ENCODE assay signal across 10 cellular contexts in genomic region chr2:133591164-133591563, GRCh38. TPM values are rescaled to one million over a fixed set of nuclear protein-coding genes. Genes with fewer than 3 reads are reported as not detected.
DNase-seq lines count a peak whose midpoint lies in the region; ATAC-seq, FAIRE-seq and TF ChIP-seq lines count a peak whose summit lies in the region.
"Had no signal": no experiment of that assay in that cellular context is flagged by ENCODE, and none has a peak within 500 bp of the region (broad histone marks: within the 10 kb centered on the region; RNA-seq: fewer than 3 reads in every experiment).

No MANE protein-coding gene starts in this region.

- H3K27ac ChIP-seq in angular gyrus (ENCODE audit: low read depth, low read length): peak overlapping the region; percentile 6
- no peak overlapping the region for H3K27ac ChIP-seq in keratinocyte (ENCODE audit: control insufficient read depth, insufficient read depth, low read length)
- H3K27ac ChIP-seq in thoracic aorta: no peak overlapping the region
- H3K27ac ChIP-seq in MM.1S (ENCODE audit: low read length): no peak overlapping the region
- H3K27ac ChIP-seq: adrenal gland, WERI-Rb-1 had no signal

- H3K9me1 ChIP-seq in keratinocyte (ENCODE audit: control insufficient read depth, extremely low read depth, insufficient read depth, low read length): no peaks in the 10 kb centered on the region

- no peaks in the 10 kb centered on the region for H3K27me3 ChIP-seq in keratinocyte (ENCODE audit: control insufficient read depth, extremely low read depth, insufficient read depth, low read length)
- H3K27me3 ChIP-seq in thoracic aorta (replicated peaks; ENCODE audit: insufficient read depth): no peaks in the 10 kb centered on the region
- H3K27me3 ChIP-seq in MM.1S (replicated peaks; ENCODE audit: insufficient read depth, low read length): no peaks in the 10 kb centered on the region
- H3K27me3 ChIP-seq: adrenal gland had no signal

- H2AFZ ChIP-seq in keratinocyte (ENCODE audit: control insufficient read depth, low read length): no peak overlapping the region
- H2AFZ ChIP-seq in MM.1S (ENCODE audit: low read length): no peak overlapping the region

- H3K9me3 Mint-ChIP-seq in activated naive CD8-positive, alpha-beta T cell treated with anti-CD3 and anti-CD28 coated beads, Interleukin-2, amount 50 U/mL, for 24 hours: no peaks in the 10 kb centered on the region

- H3K27ac Mint-ChIP-seq in activated naive CD8-positive, alpha-beta T cell treated with anti-CD3 and anti-CD28 coated beads, Interleukin-2, amount 50 U/mL, for 24 hours: no peak overlapping the region

- H3K36me3 Mint-ChIP-seq in activated naive CD8-positive, alpha-beta T cell treated with anti-CD3 and anti-CD28 coated beads, Interleukin-2, amount 50 U/mL, for 24 hours (ENCODE audit: low read depth): no peaks in the 10 kb centered on the region

- H3K4me3 ChIP-seq in keratinocyte (ENCODE audit: control insufficient read depth in 2 of 3, extremely low read depth in 1 of 3, insufficient read depth in 2 of 3, low read depth in 1 of 3, low read length in 3 of 3) (no peak overlapping the region), thoracic aorta (peak overlapping the region; percentile 17), MM.1S (ENCODE audit: low read length) (no peak overlapping the region)
- H3K4me3 ChIP-seq: adrenal gland had no signal

- H3K4me1 ChIP-seq in keratinocyte (ENCODE audit: control insufficient read depth, extremely low read depth, insufficient read depth, low read length) (peaks cover 14% of the 10 kb centered on the region), thoracic aorta (ENCODE audit: control insufficient read depth in 1 of 2, low read depth in 2 of 2) (peaks cover 0 to 16% of the 10 kb centered on the region in 2 donors), MM.1S (ENCODE audit: low read length) (no peaks in the 10 kb centered on the region)
- H3K4me1 ChIP-seq: adrenal gland had no signal

- no peak overlapping the region for H3K4me2 ChIP-seq in keratinocyte (ENCODE audit: control insufficient read depth, extremely low read depth, insufficient read depth, low read depth, low read length)
- no peak overlapping the region for H3K4me2 ChIP-seq in MM.1S (ENCODE audit: low read depth, low read length)

- H3K27me3 Mint-ChIP-seq in activated naive CD8-positive, alpha-beta T cell treated with anti-CD3 and anti-CD28 coated beads, Interleukin-2, amount 50 U/mL, for 24 hours: no peaks in the 10 kb centered on the region

- H3K4me1 Mint-ChIP-seq in activated naive CD8-positive, alpha-beta T cell treated with anti-CD3 and anti-CD28 coated beads, Interleukin-2, amount 50 U/mL, for 24 hours: no peaks in the 10 kb centered on the region

- TF ChIP-seq CTCF in keratinocyte (optimal IDR thresholded peaks at IDR 0.05 in 1 of 3, IDR thresholded peaks at IDR 0.05 in 1 of 3, conservative IDR thresholded peaks at IDR 0.05 in 1 of 3; ENCODE audit: extremely low read depth in 1 of 3, insufficient read depth in 2 of 3, low read length in 3 of 3): no peak
- TF ChIP-seq CTCF in thoracic aorta (IDR thresholded peaks at IDR 0.05): no peak
- no peak for TF ChIP-seq CTCF in MM.1S (IDR thresholded peaks at IDR 0.05; ENCODE audit: low read length)

- no peaks in the 10 kb centered on the region for H4K20me1 ChIP-seq in keratinocyte (ENCODE audit: control insufficient read depth, extremely low read depth, insufficient read depth, low read length)
- no peaks in the 10 kb centered on the region for H4K20me1 ChIP-seq in MM.1S (ENCODE audit: insufficient read depth, low read length)

- no peak for ATAC-seq in thoracic aorta (ENCODE audit: insufficient number of reproducible peaks, low FRiP score, low read depth)
- ATAC-seq in HG02763 (IDR thresholded peaks at IDR 0.05; ENCODE audit: unreplicated experiment): no peak
- ATAC-seq in activated naive CD8-positive, alpha-beta T cell treated with anti-CD3 and anti-CD28 coated beads, Interleukin-2, amount 50 U/mL, for 24 hours: no peak

- no peaks in the 10 kb centered on the region for H3F3A ChIP-seq in MM.1S (ENCODE audit: insufficient read depth, low read length)

- peaks cover 0 to under 1% of the 10 kb centered on the region in 2 experiments for H3K36me3 ChIP-seq in keratinocyte (ENCODE audit: control insufficient read depth in 2 of 2, extremely low read depth in 1 of 2, insufficient read depth in 2 of 2, low read length in 2 of 2)
- no peaks in the 10 kb centered on the region for H3K36me3 ChIP-seq in thoracic aorta
- H3K36me3 ChIP-seq in MM.1S (replicated peaks; ENCODE audit: insufficient read depth, low read length): no peaks in the 10 kb centered on the region
- H3K36me3 ChIP-seq: adrenal gland, WERI-Rb-1 had no signal

- H3K9ac ChIP-seq in keratinocyte (ENCODE audit: control insufficient read depth, extremely low read depth, insufficient read depth, low read length): no peak overlapping the region
- H3K9ac ChIP-seq in MM.1S (ENCODE audit: low read length): no peak overlapping the region

- H3K9me2 ChIP-seq in MM.1S (replicated peaks; ENCODE audit: insufficient read depth, low read length): no peaks in the 10 kb centered on the region

- dilution Hi-C loops in keratinocyte (cut with MboI; ENCODE audit: extremely low pct_ligation_motif_present, low sequenced_read_pairs): no loop called here

- H3K9me3 ChIP-seq in keratinocyte (ENCODE audit: control insufficient read depth, low read depth, low read length): no peaks in the 10 kb centered on the region
- H3K9me3 ChIP-seq in thoracic aorta: no peaks in the 10 kb centered on the region
- H3K9me3 ChIP-seq in MM.1S (replicated peaks; ENCODE audit: insufficient read depth, low read length): no peaks in the 10 kb centered on the region
- H3K9me3 ChIP-seq: adrenal gland had no signal

- H3K79me2 ChIP-seq in keratinocyte (ENCODE audit: control insufficient read depth, insufficient read depth, low read length) (no peaks in the 10 kb centered on the region), MM.1S (ENCODE audit: low read length) (no peaks in the 10 kb centered on the region)

- no peak overlapping the region for H3K4me3 Mint-ChIP-seq in activated naive CD8-positive, alpha-beta T cell treated with anti-CD3 and anti-CD28 coated beads, Interleukin-2, amount 50 U/mL, for 24 hours

- peak; percentile 65 for FAIRE-seq in keratinocyte (lab: Jason Lieb, UNC)
- FAIRE-seq: islet of Langerhans had no signal

- DNase-seq in NCI-H1694 (lab: John Stamatoyannopoulos, UW): peak; percentile 88
- DNase-seq in keratinocyte (ENCODE audit: low read depth, low spot score): no peak
- DNase-seq in thoracic aorta (ENCODE audit: low spot score): no peak
- DNase-seq in MM.1S: no peak
- no peak for DNase-seq in activated naive CD8-positive, alpha-beta T cell treated with anti-CD3 and anti-CD28 coated beads, Interleukin-2, amount 50 U/mL, for 24 hours
- DNase-seq: WERI-Rb-1 had no signal

RNA-seq across cellular contexts. Expression of gene NCKAP5, which starts 22.9 kb away (rescaled TPM):
- polyA plus RNA-seq in keratinocyte: 3.0 to 3.6 TPM (median 3.1 TPM) in 3 replicates
- polyA plus RNA-seq in keratinocyte (2011; ENCODE audit: low read depth): 11.4 TPM
- polyA plus RNA-seq in keratinocyte (2011; cell fraction: cytosol; rRNA removed): 1.7 and 2.7 TPM in 2 replicates
- 5.8 and 6.9 TPM in 2 replicates for polyA plus RNA-seq in keratinocyte (2011; cell fraction: nucleus; rRNA removed)
- polyA plus RNA-seq in keratinocyte (2012; ENCODE audit: low replicate concordance): 2.2 and 2.7 TPM in 2 replicates
- 2.2 to 13.1 TPM (median 5.4 TPM) in 3 replicates for polyA minus RNA-seq in keratinocyte
- 2.3 TPM for polyA minus RNA-seq in keratinocyte (2011; cell fraction: cytosol; rRNA and poly(A)+ RNA removed)
- polyA minus RNA-seq in keratinocyte (2011; cell fraction: nucleus; rRNA and poly(A)+ RNA removed): 11.5 and 25.8 TPM in 2 replicates
- 1 to 10 TPM; 1.2 to 1.9 TPM for total RNA-seq in thoracic aorta
